1 cellular context compared by ENCODE assay signal in genomic region chr6:111573118-111573883, GRCh38.
TF ChIP-seq lines count a peak whose summit lies in the region.

No MANE protein-coding gene starts in this region.

TF ChIP-seq in HEK293, 187 proteins besides CTCF, POLR2A, EP300 and RAD21 (continued from another document):
- TF ChIP-seq PRDM1 (tag by site-specific recombination; IDR thresholded peaks at IDR 0.05): peak; percentile 76
- no peak for TF ChIP-seq ZNF677 (tag by site-specific recombination; IDR thresholded peaks at IDR 0.05)
- TF ChIP-seq GLIS1 (tag by site-specific recombination; IDR thresholded peaks at IDR 0.05): peak; percentile 29; the same call in 1 of the 2 replicates
- peak; percentile 74; the same call in 1 of the 2 replicates for TF ChIP-seq ZNF184 (tag by site-specific recombination; IDR thresholded peaks at IDR 0.05)
- TF ChIP-seq ZNF169 (tag by site-specific recombination; IDR thresholded peaks at IDR 0.05): no peak
- TF ChIP-seq REST (tag by site-specific recombination; IDR thresholded peaks at IDR 0.05): 0 out of 2 replicates have a peak, but pooled peaks have one; percentile 8
- no peak for TF ChIP-seq ZNF707 (tag by site-specific recombination; IDR thresholded peaks at IDR 0.05)
- TF ChIP-seq ZIC2 (tag by site-specific recombination; IDR thresholded peaks at IDR 0.05): peak; percentile 59
- TF ChIP-seq KLF7 (tag by site-specific recombination; IDR thresholded peaks at IDR 0.05; ENCODE audit: borderline replicate concordance): no peak
- 0 out of 2 replicates have a peak, but pooled peaks have one; percentile 3 for TF ChIP-seq FEZF1 (tag by site-specific recombination; IDR thresholded peaks at IDR 0.05)
- no peak; the same call in 1 of the 2 replicates for TF ChIP-seq ZNF549 (tag by site-specific recombination; IDR thresholded peaks at IDR 0.05)
- 0 out of 2 replicates have a peak, but pooled peaks have one; percentile 50 for TF ChIP-seq ZBTB44 (tag by site-specific recombination; IDR thresholded peaks at IDR 0.05)
- TF ChIP-seq ZNF146 (tag by site-specific recombination; IDR thresholded peaks at IDR 0.05): no peak
- no peak for TF ChIP-seq AEBP2 (tag by site-specific recombination; IDR thresholded peaks at IDR 0.05; ENCODE audit: borderline replicate concordance)
- TF ChIP-seq ZNF449 (tag by site-specific recombination; IDR thresholded peaks at IDR 0.05): no peak
- TF ChIP-seq ZBTB8A (tag by site-specific recombination; IDR thresholded peaks at IDR 0.05): 0 out of 2 replicates have a peak, but pooled peaks have one; percentile 25
- 0 out of 2 replicates have a peak, but pooled peaks have one; percentile 22 for TF ChIP-seq ZNF629 (tag by site-specific recombination; IDR thresholded peaks at IDR 0.05)
- 0 out of 2 replicates have a peak, but pooled peaks have one; percentile 62 for TF ChIP-seq ZNF561 (tag by site-specific recombination; IDR thresholded peaks at IDR 0.05; ENCODE audit: borderline replicate concordance)
- no peak for TF ChIP-seq ZFP69B (tag by site-specific recombination; IDR thresholded peaks at IDR 0.05)
- peak; percentile 12; the same call in 1 of the 2 replicates for TF ChIP-seq TRIM28 (IDR thresholded peaks at IDR 0.05; ENCODE audit: borderline replicate concordance, low read length)
- TF ChIP-seq PRDM10 (tag by site-specific recombination; IDR thresholded peaks at IDR 0.05): peak; percentile 59
- no peak for TF ChIP-seq ZNF350 (tag by site-specific recombination; IDR thresholded peaks at IDR 0.05)
- TF ChIP-seq ZBTB20 (tag by site-specific recombination; IDR thresholded peaks at IDR 0.05): peak; percentile 36; the same call in 1 of the 2 replicates
- TF ChIP-seq ZNF366 (tag by site-specific recombination; conservative IDR thresholded peaks at IDR 0.05): peak; percentile 28; the same call in 1 of the 2 replicates
- TF ChIP-seq ZNF660 (tag by site-specific recombination; IDR thresholded peaks at IDR 0.05): peak; percentile 94; the same call in 1 of the 2 replicates
- no peak for TF ChIP-seq ZNF148 (tag by site-specific recombination; IDR thresholded peaks at IDR 0.05; ENCODE audit: borderline replicate concordance)
- TF ChIP-seq ZNF341 (tag by site-specific recombination; IDR thresholded peaks at IDR 0.05; ENCODE audit: low read depth): no peak
- peak; percentile 98 for TF ChIP-seq ZBTB17 (tag by site-specific recombination; IDR thresholded peaks at IDR 0.05)
- no peak for TF ChIP-seq SP2 (tag by site-specific recombination; IDR thresholded peaks at IDR 0.05)
